Comparison of ENCODE assay signal across 1 cellular context in the genomic region with DNA sequence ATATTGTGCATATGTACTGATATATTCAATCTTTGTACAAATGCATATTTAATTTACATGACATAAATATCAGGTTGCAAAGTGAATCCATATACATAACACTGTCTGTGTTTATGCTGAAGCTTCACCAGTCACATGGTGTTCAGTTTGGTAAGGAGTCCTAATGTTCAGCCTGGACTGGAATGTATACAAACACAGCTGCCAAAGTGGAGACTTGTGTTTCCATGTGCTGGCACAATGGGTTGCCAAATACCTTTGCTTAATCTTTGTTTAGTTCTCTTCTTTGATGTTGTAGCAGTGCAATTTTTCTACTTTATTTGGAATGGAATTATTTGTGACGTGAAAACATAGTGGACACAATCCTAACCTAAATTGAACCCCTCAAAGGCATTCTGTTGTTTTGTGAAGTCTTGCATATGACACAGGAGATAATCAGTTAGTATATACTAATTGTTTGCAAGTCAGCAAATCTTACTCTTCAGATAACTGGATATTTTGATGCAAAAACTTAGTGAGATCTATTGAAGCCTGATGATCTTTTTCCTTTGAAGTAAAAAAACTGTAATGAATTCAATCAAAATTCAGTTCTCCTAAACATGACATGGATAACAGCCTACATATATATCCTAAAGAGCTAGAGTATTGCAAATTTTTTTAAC.
TF ChIP-seq lines count a peak whose summit lies in the region.

No MANE protein-coding gene starts in this region.

TF ChIP-seq in HepG2, 621 proteins besides CTCF, POLR2A, EP300 and RAD21 (continued from another document and continues in another):
- TF ChIP-seq PRDM10 (CRISPR knock-in tag; IDR thresholded peaks at IDR 0.05; ENCODE audit: low read depth) (no peak), POGZ (CRISPR knock-in tag; IDR thresholded peaks at IDR 0.05) (no peak), ZNF644 (CRISPR knock-in tag; IDR thresholded peaks at IDR 0.05; ENCODE audit: low read depth) (peak; percentile 71; the same call in 1 of the 2 replicates), ZMYM4 (CRISPR knock-in tag; IDR thresholded peaks at IDR 0.05) (0 out of 2 replicates have a peak, but pooled peaks have one; percentile 35), RFX1 (IDR thresholded peaks at IDR 0.05) (no peak), GTF3A (CRISPR knock-in tag; conservative IDR thresholded peaks at IDR 0.05) (no peak), ARID5B (CRISPR knock-in tag; IDR thresholded peaks at IDR 0.05) (peak; percentile 90), ZFP36L2 (CRISPR knock-in tag; IDR thresholded peaks at IDR 0.05) (no peak), ZNF773 (CRISPR knock-in tag; IDR thresholded peaks at IDR 0.05; ENCODE audit: borderline replicate concordance) (no peak), ZNF710 (CRISPR knock-in tag; IDR thresholded peaks at IDR 0.05; ENCODE audit: borderline replicate concordance) (no peak), ZFP62 (CRISPR knock-in tag; IDR thresholded peaks at IDR 0.05) (no peak), ZNF264 (CRISPR knock-in tag; IDR thresholded peaks at IDR 0.05) (no peak), ARHGAP35 (CRISPR knock-in tag; IDR thresholded peaks at IDR 0.05; ENCODE audit: borderline replicate concordance) (no peak), ONECUT2 (CRISPR knock-in tag; IDR thresholded peaks at IDR 0.05) (no peak), ZNF354B (CRISPR knock-in tag; IDR thresholded peaks at IDR 0.05) (no peak), ZC3H13 (CRISPR knock-in tag; IDR thresholded peaks at IDR 0.05) (no peak), NR2F6 (IDR thresholded peaks at IDR 0.05) (no peak), NR2F6 (CRISPR knock-in tag; IDR thresholded peaks at IDR 0.05) (peak; percentile 54), FOXJ3 (CRISPR knock-in tag; IDR thresholded peaks at IDR 0.05; ENCODE audit: borderline replicate concordance) (peak; percentile 66; the same call in 1 of the 2 replicates), ZNF44 (CRISPR knock-in tag; IDR thresholded peaks at IDR 0.05) (no peak), ZNF615 (CRISPR knock-in tag; IDR thresholded peaks at IDR 0.05; ENCODE audit: borderline replicate concordance) (no peak), FOXM1 (CRISPR knock-in tag; IDR thresholded peaks at IDR 0.05) (no peak), ZNF383 (CRISPR knock-in tag; IDR thresholded peaks at IDR 0.05; ENCODE audit: borderline replicate concordance) (no peak), PRDM4 (CRISPR knock-in tag; IDR thresholded peaks at IDR 0.05; ENCODE audit: borderline replicate concordance) (no peak), ZSCAN22 (CRISPR knock-in tag; IDR thresholded peaks at IDR 0.05) (no peak), IRF2 (CRISPR knock-in tag; IDR thresholded peaks at IDR 0.05) (peak; percentile 59; the same call in 1 of the 2 replicates), ZFP37 (CRISPR knock-in tag; IDR thresholded peaks at IDR 0.05; ENCODE audit: borderline replicate concordance) (no peak), SP4 (CRISPR knock-in tag; IDR thresholded peaks at IDR 0.05) (no peak), ZNF570 (CRISPR knock-in tag; IDR thresholded peaks at IDR 0.05; ENCODE audit: borderline replicate concordance) (no peak), CCAR2 (optimal IDR thresholded peaks at IDR 0.05; ENCODE audit: low read depth, low read length) (no peak), KLF13 (CRISPR knock-in tag; IDR thresholded peaks at IDR 0.05) (no peak), TCF7 (IDR thresholded peaks at IDR 0.05; ENCODE audit: low read depth) (peak; percentile 75), AHR (CRISPR knock-in tag; IDR thresholded peaks at IDR 0.05) (no peak), RARG (CRISPR knock-in tag; IDR thresholded peaks at IDR 0.05; ENCODE audit: low read depth) (no peak), E2F5 (CRISPR knock-in tag; conservative IDR thresholded peaks at IDR 0.05) (no peak), WIZ (CRISPR knock-in tag; IDR thresholded peaks at IDR 0.05) (no peak), ZNF12 (CRISPR knock-in tag; IDR thresholded peaks at IDR 0.05) (peak; percentile 52; the same call in 1 of the 2 replicates), FOXA1 (IDR thresholded peaks at IDR 0.05) (no peak), FOXA1 (CRISPR knock-in tag; IDR thresholded peaks at IDR 0.05) (peak; percentile 79), PBX3 (CRISPR knock-in tag; IDR thresholded peaks at IDR 0.05; ENCODE audit: borderline replicate concordance) (no peak), GZF1 (CRISPR knock-in tag; IDR thresholded peaks at IDR 0.05) (no peak), BCL6 (CRISPR knock-in tag; IDR thresholded peaks at IDR 0.05) (peak; percentile 68), NR2F2 (IDR thresholded peaks at IDR 0.05; ENCODE audit: borderline replicate concordance, low read depth) (no peak), TSC22D2 (CRISPR knock-in tag; IDR thresholded peaks at IDR 0.05; ENCODE audit: borderline replicate concordance) (no peak), CEBPG (CRISPR knock-in tag; IDR thresholded peaks at IDR 0.05) (peak; percentile 74), PRMT3 (CRISPR knock-in tag; IDR thresholded peaks at IDR 0.05; ENCODE audit: borderline replicate concordance, low read depth) (no peak)
- TF ChIP-seq, protein P1, sequence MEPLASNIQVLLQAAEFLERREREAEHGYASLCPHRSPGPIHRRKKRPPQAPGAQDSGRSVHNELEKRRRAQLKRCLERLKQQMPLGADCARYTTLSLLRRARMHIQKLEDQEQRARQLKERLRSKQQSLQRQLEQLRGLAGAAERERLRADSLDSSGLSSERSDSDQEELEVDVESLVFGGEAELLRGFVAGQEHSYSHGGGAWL (CRISPR knock-in tag; IDR thresholded peaks at IDR 0.05), result no peak
- TF ChIP-seq, protein P2, sequence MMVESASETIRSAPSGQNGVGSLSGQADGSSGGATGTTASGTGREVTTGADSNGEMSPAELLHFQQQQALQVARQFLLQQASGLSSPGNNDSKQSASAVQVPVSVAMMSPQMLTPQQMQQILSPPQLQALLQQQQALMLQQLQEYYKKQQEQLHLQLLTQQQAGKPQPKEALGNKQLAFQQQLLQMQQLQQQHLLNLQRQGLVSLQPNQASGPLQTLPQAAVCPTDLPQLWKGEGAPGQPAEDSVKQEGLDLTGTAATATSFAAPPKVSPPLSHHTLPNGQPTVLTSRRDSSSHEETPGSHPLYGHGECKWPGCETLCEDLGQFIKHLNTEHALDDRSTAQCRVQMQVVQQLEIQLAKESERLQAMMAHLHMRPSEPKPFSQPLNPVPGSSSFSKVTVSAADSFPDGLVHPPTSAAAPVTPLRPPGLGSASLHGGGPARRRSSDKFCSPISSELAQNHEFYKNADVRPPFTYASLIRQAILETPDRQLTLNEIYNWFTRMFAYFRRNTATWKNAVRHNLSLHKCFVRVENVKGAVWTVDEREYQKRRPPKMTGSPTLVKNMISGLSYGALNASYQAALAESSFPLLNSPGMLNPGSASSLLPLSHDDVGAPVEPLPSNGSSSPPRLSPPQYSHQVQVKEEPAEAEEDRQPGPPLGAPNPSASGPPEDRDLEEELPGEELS (CRISPR knock-in tag; IDR thresholded peaks at IDR 0.05), result peak; percentile 61
